20 cellular contexts compared by ENCODE assay signal in genomic region chr10:114281461-114281860, GRCh38. TPM values are rescaled to one million over a fixed set of nuclear protein-coding genes. Genes with fewer than 3 reads are reported as not detected.
DNase-seq lines count a peak whose midpoint lies in the region; ATAC-seq and TF ChIP-seq lines count a peak whose summit lies in the region.
"Had no signal": no experiment of that assay in that cellular context is flagged by ENCODE, and none has a peak within 500 bp of the region (broad histone marks: within the 10 kb centered on the region; RNA-seq: fewer than 3 reads in every experiment).

No MANE protein-coding gene starts in this region.

- H3K23ac ChIP-seq in mesendoderm (ENCODE audit: low read length): no peak overlapping the region

- no peak overlapping the region for H4K8ac ChIP-seq in mesendoderm (ENCODE audit: low read depth, low read length)

- H3K4me1 ChIP-seq in Loucy (ENCODE audit: insufficient read depth, low read length, poor library complexity, severe bottlenecking): peaks cover 12% of the 10 kb centered on the region
- H3K4me1 ChIP-seq in mesendoderm (ENCODE audit: control insufficient read depth, low read depth, low read length): no peaks in the 10 kb centered on the region
- peaks cover 0 to 12% (median 0%) of the 10 kb centered on the region in 4 donors for H3K4me1 ChIP-seq in upper lobe of left lung

- no peak overlapping the region for H2BK5ac ChIP-seq in mesendoderm (ENCODE audit: low read length)

- no peak overlapping the region for H3K27ac ChIP-seq in mesendoderm (ENCODE audit: low read depth, low read length)
- H3K27ac ChIP-seq in upper lobe of left lung: no peak overlapping the region
- H3K27ac ChIP-seq: C4-2B, GM23248, SJSA1 had no signal

- H3K56ac ChIP-seq in mesendoderm (ENCODE audit: low read length): no peak overlapping the region

- H2BK15ac ChIP-seq in mesendoderm (replicated peaks; ENCODE audit: low read depth): no peak overlapping the region

- H3K79me2 ChIP-seq in Loucy (ENCODE audit: insufficient read depth, low read length): no peaks in the 10 kb centered on the region
- no peaks in the 10 kb centered on the region for H3K79me2 ChIP-seq in mesendoderm (ENCODE audit: control insufficient read depth, insufficient read depth, low read length)

- H3K9me2 ChIP-seq in Loucy (replicated peaks; ENCODE audit: low read depth, low read length): no peaks in the 10 kb centered on the region

- 0 out of 2 replicates have a peak, but pooled peaks have one; percentile 8 for TF ChIP-seq CTCF in Loucy (conservative IDR thresholded peaks at IDR 0.05; ENCODE audit: low read length)
- TF ChIP-seq CTCF in upper lobe of left lung (IDR thresholded peaks at IDR 0.05): no peak

- no peak overlapping the region for H2BK120ac ChIP-seq in mesendoderm (ENCODE audit: low read depth, low read length)

- H3K9me3 ChIP-seq in Loucy (ENCODE audit: insufficient read depth, low read depth, low read length) (no peaks in the 10 kb centered on the region), upper lobe of left lung (no peaks in the 10 kb centered on the region)
- H3K9me3 ChIP-seq: SJSA1 had no signal

- no peaks in the 10 kb centered on the region for H4K20me1 ChIP-seq in Loucy (ENCODE audit: insufficient read depth, low read length, poor library complexity, severe bottlenecking)

- no peak for TF ChIP-seq EP300 in upper lobe of left lung (IDR thresholded peaks at IDR 0.05)

- no peaks in the 10 kb centered on the region for H3F3A ChIP-seq in Loucy (ENCODE audit: low read depth)

- no peak for TF ChIP-seq POLR2A in upper lobe of left lung (IDR thresholded peaks at IDR 0.05)

- H2AFZ ChIP-seq in Loucy (ENCODE audit: low read length): no peak overlapping the region
- H2AFZ ChIP-seq: GM23248 had no signal

- H3K4me3 ChIP-seq in Loucy (ENCODE audit: low read length, poor library complexity, severe bottlenecking) (no peak overlapping the region), mesendoderm (ENCODE audit: low read length) (no peak overlapping the region), upper lobe of left lung (no peak overlapping the region)
- H3K4me3 ChIP-seq: GM23248, SJSA1 had no signal

- no peaks in the 10 kb centered on the region for H3K36me3 ChIP-seq in Loucy (ENCODE audit: insufficient read depth, low read length)
- no peaks in the 10 kb centered on the region for H3K36me3 ChIP-seq in mesendoderm (ENCODE audit: control insufficient read depth, insufficient read depth, low read length)
- H3K36me3 ChIP-seq in upper lobe of left lung: no peaks in the 10 kb centered on the region
- H3K36me3 ChIP-seq: SJSA1 had no signal

- no peaks in the 10 kb centered on the region for H3K79me1 ChIP-seq in mesendoderm (ENCODE audit: low read length)

- no CpG with 5 or more reads among the region's 5 CpGs for WGBS in mesendoderm (ENCODE audit: extremely low coverage, insufficient coverage, low lambda C conversion rate)
- WGBS in upper lobe of left lung, 2 donors: 61 to 72% methylated on average over 5 of the region's 5 CpGs

- DNase-seq in activated effector memory CD4-positive, alpha-beta T cell treated with anti-CD3 and anti-CD28 coated beads, Interleukin-2, amount 50 U/mL, for 16 hours: peak; percentile 24
- DNase-seq in activated effector memory CD4-positive, alpha-beta T cell treated with Interleukin-2 at 50 U/mL for 16 hours: no peak
- DNase-seq in mesendoderm (peak; percentile 19), upper lobe of left lung (peak; percentile 12 to 36), foreskin melanocyte (no peak), NCI-H524 (lab: John Stamatoyannopoulos, UW) (no peak), DMS153 (lab: John Stamatoyannopoulos, UW) (no peak)
- DNase-seq: DMS79, GM23248, Karpas-422, NCI-H1930, NCI-H2227 treated with DMSO at 0.1 percent for 48 hours, NCI-H510A, NCI-H82 had no signal

- no peak overlapping the region for H4K5ac ChIP-seq in mesendoderm (ENCODE audit: low read length)

- no peak overlapping the region for H3K18ac ChIP-seq in mesendoderm (ENCODE audit: low read length)

- H3K4me2 ChIP-seq in Loucy (ENCODE audit: low read depth, low read length, poor library complexity, severe bottlenecking) (no peak overlapping the region), mesendoderm (ENCODE audit: low read length) (no peak overlapping the region)

- no peak overlapping the region for H2AK5ac ChIP-seq in mesendoderm (ENCODE audit: low read length)

- no peak for ATAC-seq in upper lobe of left lung (ENCODE audit: low FRiP score in 2 of 2)
- ATAC-seq: Right ventricle myocardium inferior had no signal

- H3K9ac ChIP-seq in Loucy (ENCODE audit: low read depth, low read length, poor library complexity, severe bottlenecking) (no peak overlapping the region), mesendoderm (ENCODE audit: low read length) (no peak overlapping the region)
- H3K9ac ChIP-seq: GM23248 had no signal

- H3K27me3 ChIP-seq in Loucy (ENCODE audit: insufficient read depth, low read length, poor library complexity, severe bottlenecking): no peaks in the 10 kb centered on the region
- no peaks in the 10 kb centered on the region for H3K27me3 ChIP-seq in mesendoderm (ENCODE audit: insufficient read depth, low read length, poor library complexity)
- no peaks in the 10 kb centered on the region for H3K27me3 ChIP-seq in upper lobe of left lung
- H3K27me3 ChIP-seq: SJSA1 had no signal

- no peak overlapping the region for H3K4ac ChIP-seq in mesendoderm (ENCODE audit: low read depth, low read length)

RNA-seq across cellular contexts. Expression of gene VWA2, which starts 42.4 kb away (rescaled TPM):
- polyA plus RNA-seq in mesendoderm (2013, experiment 1 of 2): 0.65 TPM
- 0.63 TPM for polyA plus RNA-seq in mesendoderm (2013, experiment 2 of 2)
- total RNA-seq in upper lobe of left lung: 10 to 100 TPM in 4 of 6 donors, 1 to 10 TPM in 2; 8.3 to 17.8 (median 12.4) TPM
- total RNA-seq: GM23248, MCF 10A, Right ventricle myocardium inferior, SJSA1 had no signal
- polyA plus RNA-seq: GM23248, IgD-negative memory B cell had no signal

Comparison
In these comparisons a context has a peak if more than half of its experiments do, and no peak if none do; other contexts are left out.
1. DNase-seq: peak in activated effector memory CD4-positive, alpha-beta T cell treated with anti-CD3 and anti-CD28 coated beads, Interleukin-2, amount 50 U/mL, for 16 hours (single experiment), mesendoderm (single experiment) and upper lobe of left lung (2 of 2); none in activated effector memory CD4-positive, alpha-beta T cell treated with Interleukin-2 at 50 U/mL for 16 hours (single experiment), foreskin melanocyte (single experiment), NCI-H524 (0 of 2) and DMS153 (single experiment).